In the genomic region with DNA sequence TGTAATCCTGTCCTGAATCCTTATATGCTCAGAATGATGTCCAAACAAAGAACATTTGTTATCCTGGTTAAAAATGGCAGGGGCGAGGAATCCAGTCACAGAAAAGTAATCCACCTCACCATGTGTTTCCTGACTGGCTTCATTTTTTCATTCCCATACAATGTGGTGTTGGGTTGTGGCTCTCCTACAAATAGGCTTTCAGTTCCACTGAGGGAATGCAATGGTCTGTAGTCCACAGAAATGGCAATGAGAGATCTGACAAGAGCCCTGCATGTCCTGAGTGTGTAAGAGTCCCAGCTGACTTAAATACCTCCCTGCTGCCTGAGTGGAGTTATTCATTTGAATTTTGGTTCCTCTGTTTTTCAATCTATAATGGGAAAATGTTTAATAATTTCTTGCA, we compare ENCODE assay signal across 25 cellular contexts.
"Had no signal": no experiment of that assay in that cellular context is flagged by ENCODE, and none has a peak within 500 bp of the region (broad histone marks: within the 10 kb centered on the region; RNA-seq: fewer than 3 reads in every experiment).

No MANE protein-coding gene starts in this region.

- H3K4me3 ChIP-seq: colonic mucosa, coronary artery, dorsolateral prefrontal cortex, esophagus muscularis mucosa, esophagus squamous epithelium, gastrocnemius medialis, gastroesophageal sphincter, heart left ventricle, heart right ventricle had no signal

- ATAC-seq: effector memory CD8-positive, alpha-beta T cell; esophagus mucosa; foreskin keratinocyte; gastrocnemius medialis; gastroesophageal sphincter; heart left ventricle; heart right ventricle had no signal

- H3K4me1 ChIP-seq: colonic mucosa, esophagus squamous epithelium, foreskin keratinocyte had no signal

- H3K9me3 Mint-ChIP-seq: dendritic cell treated with granulocyte-macrophage colony-stimulating factor and Interleukin-4, amounts not matched to agents 40 ng/mL and 50 ng/mL, for 4 days; effector memory CD8-positive, alpha-beta T cell; endodermal cell had no signal

- H3K36me3 ChIP-seq: colonic mucosa, esophagus muscularis mucosa, esophagus squamous epithelium, gastrocnemius medialis, gastroesophageal sphincter, heart left ventricle, heart right ventricle had no signal

- H3K27me3 Mint-ChIP-seq: dendritic cell treated with granulocyte-macrophage colony-stimulating factor and Interleukin-4, amounts not matched to agents 40 ng/mL and 50 ng/mL, for 4 days had no signal

- H3K9me3 ChIP-seq: colonic mucosa, esophagus muscularis mucosa, esophagus squamous epithelium, gastrocnemius medialis, gastroesophageal sphincter, heart left ventricle, heart right ventricle had no signal

- DNase-seq: colonic mucosa; cortex of kidney; dermis blood vessel endothelial cell; dorsolateral prefrontal cortex; effector CD4-positive, alpha-beta T cell; effector CD8-positive, alpha-beta T cell; effector memory CD4-positive, alpha-beta T cell; effector memory CD8-positive, alpha-beta T cell; endodermal cell; erythroblast; esophagus squamous epithelium; foreskin fibroblast; foreskin keratinocyte; foreskin melanocyte; gastrocnemius medialis; glutamatergic neuron; head of caudate nucleus; heart left ventricle; heart right ventricle had no signal

- H3K27ac ChIP-seq: colonic mucosa, coronary artery, dorsolateral prefrontal cortex, epithelial cell of prostate, esophagus muscularis mucosa, esophagus squamous epithelium, foreskin keratinocyte, gastrocnemius medialis, gastroesophageal sphincter, heart left ventricle, heart right ventricle had no signal

- H3K4me1 Mint-ChIP-seq: endodermal cell had no signal

- H3K27me3 ChIP-seq: colonic mucosa, esophagus muscularis mucosa, gastrocnemius medialis, gastroesophageal sphincter, heart left ventricle had no signal

- H3K27ac Mint-ChIP-seq: dendritic cell treated with granulocyte-macrophage colony-stimulating factor and Interleukin-4, amounts not matched to agents 40 ng/mL and 50 ng/mL, for 4 days; effector memory CD8-positive, alpha-beta T cell; endodermal cell had no signal

- H3K4me3 Mint-ChIP-seq: dendritic cell treated with granulocyte-macrophage colony-stimulating factor and Interleukin-4, amounts not matched to agents 40 ng/mL and 50 ng/mL, for 4 days; effector memory CD8-positive, alpha-beta T cell; endodermal cell had no signal
